In the genomic region with DNA sequence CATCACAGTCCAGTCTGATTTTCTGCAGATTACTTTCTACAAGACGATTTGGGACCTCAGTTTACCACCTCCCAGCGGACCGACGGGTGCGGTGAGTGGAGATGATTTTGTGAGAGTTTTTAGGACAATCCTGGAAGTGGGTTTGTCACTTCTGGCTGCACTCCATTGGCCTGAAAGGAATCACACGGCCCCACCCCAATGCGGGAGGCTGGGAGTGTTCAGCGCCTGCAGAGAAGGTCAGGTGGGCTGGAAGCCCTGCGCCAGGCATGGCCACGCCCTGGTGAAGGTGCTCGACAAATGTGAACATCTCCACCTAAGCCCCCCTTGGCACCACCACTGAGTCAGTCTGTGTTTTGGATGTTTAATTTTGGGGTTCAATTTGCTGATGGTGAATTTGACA, we compare ENCODE assay signal across 24 cellular contexts.
"Had no signal": no experiment of that assay in that cellular context is flagged by ENCODE, and none has a peak within 500 bp of the region (broad histone marks: within the 10 kb centered on the region; RNA-seq: fewer than 3 reads in every experiment).

No MANE protein-coding gene starts in this region.

- H3K36me3 Mint-ChIP-seq: mesothelial cell of epicardium; neural progenitor cell; stimulated activated naive B cell treated with anti-CD40 and anti-IgM and Interleukin-4, amounts not matched to agents 10 μg/mL and 1 μg/mL and 100 μg/mL, for 72 hours had no signal

- H3K4me3 Mint-ChIP-seq: mesothelial cell of epicardium; naive thymus-derived CD4-positive, alpha-beta T cell; nephron; neural progenitor cell; stimulated activated naive B cell treated with anti-CD40 and anti-IgM and Interleukin-4, amounts not matched to agents 10 μg/mL and 1 μg/mL and 100 μg/mL, for 72 hours; stimulated activated naive CD8-positive, alpha-beta T cell treated with anti-CD3 and anti-CD28 coated beads, Interleukin-15, Interleukin-2, amounts not matched to agents 100 ng/mL and 50 ng/mL, for 24 hours had no signal

- H3K4me3 ChIP-seq: coronary artery, esophagus squamous epithelium, gastrocnemius medialis, left lung, neural progenitor cell, psoas muscle, skin epidermis, spleen, thoracic aorta, uterus had no signal

- H3K4me1 ChIP-seq: esophagus squamous epithelium, gastrocnemius medialis, left lung, neural progenitor cell, psoas muscle, spleen, upper lobe of left lung, uterus had no signal

- H3K4me1 Mint-ChIP-seq: mesothelial cell of epicardium; nephron; stimulated activated naive B cell treated with anti-CD40 and anti-IgM and Interleukin-4, amounts not matched to agents 10 μg/mL and 1 μg/mL and 100 μg/mL, for 72 hours had no signal

- DNase-seq: dermis blood vessel endothelial cell; effector memory CD4-positive, alpha-beta T cell; erythroblast; esophagus squamous epithelium; foreskin fibroblast; gastrocnemius medialis; kidney; left lung; mesenchymal stem cell; naive thymus-derived CD4-positive, alpha-beta T cell; psoas muscle; right cardiac atrium; spleen; stimulated activated naive B cell treated with anti-CD40 and anti-IgM and Interleukin-4, amounts not matched to agents 10 μg/mL and 1 μg/mL and 100 μg/mL, for 72 hours; uterus had no signal

- H3K9me3 Mint-ChIP-seq: nephron; stimulated activated naive B cell treated with anti-CD40 and anti-IgM and Interleukin-4, amounts not matched to agents 10 μg/mL and 1 μg/mL and 100 μg/mL, for 72 hours; stimulated activated naive CD8-positive, alpha-beta T cell treated with anti-CD3 and anti-CD28 coated beads, Interleukin-15, Interleukin-2, amounts not matched to agents 100 ng/mL and 50 ng/mL, for 24 hours had no signal

- H3K9me3 ChIP-seq: esophagus squamous epithelium, gastrocnemius medialis, left lung, psoas muscle, spleen, thoracic aorta, tibial nerve, upper lobe of left lung, uterus had no signal

- H3K27ac Mint-ChIP-seq: mesothelial cell of epicardium; nephron; stimulated activated naive B cell treated with anti-CD40 and anti-IgM and Interleukin-4, amounts not matched to agents 10 μg/mL and 1 μg/mL and 100 μg/mL, for 72 hours; stimulated activated naive CD8-positive, alpha-beta T cell treated with anti-CD3 and anti-CD28 coated beads, Interleukin-15, Interleukin-2, amounts not matched to agents 100 ng/mL and 50 ng/mL, for 24 hours had no signal

- ATAC-seq: gastrocnemius medialis; left lung; naive thymus-derived CD4-positive, alpha-beta T cell; psoas muscle; right cardiac atrium; stimulated activated naive B cell treated with anti-CD40 and anti-IgM and Interleukin-4, amounts not matched to agents 10 μg/mL and 1 μg/mL and 100 μg/mL, for 72 hours had no signal

- H3K27ac ChIP-seq: coronary artery, esophagus squamous epithelium, gastrocnemius medialis, left lung, neural progenitor cell, psoas muscle, skin epidermis, spleen, thoracic aorta, tibial nerve, upper lobe of left lung had no signal

- H2AFZ ChIP-seq: neural progenitor cell had no signal

- H3K36me3 ChIP-seq: esophagus squamous epithelium, gastrocnemius medialis, left lung, neural progenitor cell, spleen, thoracic aorta, tibial nerve, upper lobe of left lung, uterus had no signal

- H3K4me2 ChIP-seq: neural progenitor cell had no signal

- H3K27me3 ChIP-seq: gastrocnemius medialis, left lung, neural progenitor cell, spleen, tibial nerve, upper lobe of left lung, uterus had no signal

- H3K27me3 Mint-ChIP-seq: stimulated activated naive CD8-positive, alpha-beta T cell treated with anti-CD3 and anti-CD28 coated beads, Interleukin-15, Interleukin-2, amounts not matched to agents 100 ng/mL and 50 ng/mL, for 24 hours had no signal
